Comparison of ENCODE assay signal across 9 cellular contexts in genomic region chr7:19747740-19748339, GRCh38. TPM values are rescaled to one million over a fixed set of nuclear protein-coding genes. Genes with fewer than 3 reads are reported as not detected.
DNase-seq lines count a peak whose midpoint lies in the region; ATAC-seq and TF ChIP-seq lines count a peak whose summit lies in the region.
"Had no signal": no experiment of that assay in that cellular context is flagged by ENCODE, and none has a peak within 500 bp of the region (broad histone marks: within the 10 kb centered on the region; RNA-seq: fewer than 3 reads in every experiment).

No MANE protein-coding gene starts in this region.

- H3K27me3 ChIP-seq in heart right ventricle (peaks cover 0 to 9% (median 0%) of the 10 kb centered on the region in 7 donors), MM.1S (replicated peaks; ENCODE audit: insufficient read depth, low read length) (no peaks in the 10 kb centered on the region), gastroesophageal sphincter (no peaks in the 10 kb centered on the region)

- H4K20me1 ChIP-seq in MM.1S (ENCODE audit: insufficient read depth, low read length) = no peaks in the 10 kb centered on the region

- H3K9me2 ChIP-seq in MM.1S (replicated peaks; ENCODE audit: insufficient read depth, low read length) = no peaks in the 10 kb centered on the region

- no peaks in the 10 kb centered on the region for H3K27me3 Mint-ChIP-seq in type B pancreatic cell

- no peak overlapping the region for H3K4me3 ChIP-seq in heart right ventricle
- no peak overlapping the region for H3K4me3 ChIP-seq in MM.1S (ENCODE audit: low read length)
- H3K4me3 ChIP-seq in SK-N-MC = no peak overlapping the region
- H3K4me3 ChIP-seq in gastroesophageal sphincter = no peak overlapping the region

- ATAC-seq in heart right ventricle = no peak
- ATAC-seq in left ventricle myocardium superior = no peak
- no peak for ATAC-seq in gastroesophageal sphincter

- no peaks in the 10 kb centered on the region for H3K79me2 ChIP-seq in MM.1S (ENCODE audit: low read length)

- DNase-seq in heart right ventricle (no peak), left ventricle myocardium superior (no peak), MM.1S (peak; percentile 53), SK-N-MC (ENCODE audit: low read depth, low spot score) (peak; percentile 37), type B pancreatic cell (ENCODE audit: extremely low spot score, unreplicated experiment) (no peak), cerebellum (ENCODE audit: low spot score) (no peak)
- DNase-seq in stimulated activated CD4-positive, alpha-beta T cell treated with anti-CD3 and anti-CD28 coated beads, Interleukin-4, amount 100 ng/mL, for 24 hours = no peak

- no peak for TF ChIP-seq POLR2A in gastroesophageal sphincter (IDR thresholded peaks at IDR 0.05)

- H3K4me3 Mint-ChIP-seq in type B pancreatic cell = no peak overlapping the region
- H3K4me3 Mint-ChIP-seq: central memory CD8-positive, alpha-beta T cell had no signal

- H3K9me3 Mint-ChIP-seq in type B pancreatic cell = no peaks in the 10 kb centered on the region
- H3K9me3 Mint-ChIP-seq: central memory CD8-positive, alpha-beta T cell had no signal

- H3K36me3 ChIP-seq in heart right ventricle = no peaks in the 10 kb centered on the region
- no peaks in the 10 kb centered on the region for H3K36me3 ChIP-seq in MM.1S (replicated peaks; ENCODE audit: insufficient read depth, low read length)
- H3K36me3 ChIP-seq in SK-N-MC (ENCODE audit: insufficient read depth, low read length) = no peaks in the 10 kb centered on the region
- no peaks in the 10 kb centered on the region for H3K36me3 ChIP-seq in gastroesophageal sphincter

- TF ChIP-seq CTCF in heart right ventricle (IDR thresholded peaks at IDR 0.05) (peak; percentile 21 to 61 (median 54)), MM.1S (IDR thresholded peaks at IDR 0.05; ENCODE audit: low read length) (peak; percentile 63), gastroesophageal sphincter (IDR thresholded peaks at IDR 0.05) (peak; percentile 36 to 62 (median 50)), type B pancreatic cell (conservative IDR thresholded peaks at IDR 0.05) (peak; percentile 87)

- H3K9me3 ChIP-seq in heart right ventricle (no peaks in the 10 kb centered on the region), MM.1S (replicated peaks; ENCODE audit: insufficient read depth, low read length) (no peaks in the 10 kb centered on the region), SK-N-MC (ENCODE audit: low read depth, low read length) (no peaks in the 10 kb centered on the region), gastroesophageal sphincter (no peaks in the 10 kb centered on the region)

- no peak overlapping the region for H3K27ac ChIP-seq in heart right ventricle
- H3K27ac ChIP-seq in MM.1S (ENCODE audit: low read length) = no peak overlapping the region
- no peak overlapping the region for H3K27ac ChIP-seq in SK-N-MC
- no peak overlapping the region for H3K27ac ChIP-seq in gastroesophageal sphincter

- H3K9ac ChIP-seq in MM.1S (ENCODE audit: low read length) (no peak overlapping the region), SK-N-MC (ENCODE audit: insufficient read length) (no peak overlapping the region)

- H3K4me1 ChIP-seq in heart right ventricle = no peaks in the 10 kb centered on the region
- no peaks in the 10 kb centered on the region for H3K4me1 ChIP-seq in MM.1S (ENCODE audit: low read length)
- no peaks in the 10 kb centered on the region for H3K4me1 ChIP-seq in gastroesophageal sphincter

- no peak overlapping the region for H2AFZ ChIP-seq in MM.1S (ENCODE audit: low read length)

- no peaks in the 10 kb centered on the region for H3K4me1 Mint-ChIP-seq in type B pancreatic cell (ENCODE audit: unreplicated experiment)
- H3K4me1 Mint-ChIP-seq: central memory CD8-positive, alpha-beta T cell had no signal

- intact Hi-C loops in heart right ventricle (cut with DNase I) (loop anchor here in 2 of 10 donors (5.0 to 10.0 kb wide), 2 partner anchors 849 to 857 kb away; no protein-coding TSS in a partner anchor), left ventricle myocardium superior (cut with micrococcal nuclease) (loop anchor here (10.0 kb wide), 1 partner anchor 847 kb away; no protein-coding TSS in a partner anchor)

- WGBS in heart right ventricle, 2 donors = 32 to 35% methylated on average over 4 of the region's 4 CpGs
- WGBS in gastroesophageal sphincter (ENCODE audit: low coverage in 1 of 2), 2 donors = 10 to 31% methylated on average over 3 to 4 of the region's 4 CpGs

- no peaks in the 10 kb centered on the region for H3F3A ChIP-seq in MM.1S (ENCODE audit: insufficient read depth, low read length)

- no peak overlapping the region for H3K27ac Mint-ChIP-seq in type B pancreatic cell

- H3K36me3 Mint-ChIP-seq in type B pancreatic cell = no peaks in the 10 kb centered on the region

- H3K4me2 ChIP-seq in MM.1S (ENCODE audit: low read depth, low read length) = no peak overlapping the region

- TF ChIP-seq EP300 in gastroesophageal sphincter (IDR thresholded peaks at IDR 0.05) = no peak

RNA-seq across cellular contexts. Expression of gene TMEM196, which starts 25.6 kb away (rescaled TPM):
- total RNA-seq in heart right ventricle = not detected
- polyA plus RNA-seq in heart right ventricle = not detected
- total RNA-seq in left ventricle myocardium superior = not detected
- total RNA-seq in gastroesophageal sphincter = under 1 TPM in 1 of 4 donors, not detected in 3; 0.22 TPM
- 0.68 and 1.5 TPM in 2 replicates for total RNA-seq in type B pancreatic cell (ENCODE audit: low replicate concordance)
- total RNA-seq in cerebellum = 12.9 TPM

RNA-seq across cellular contexts. Expression of gene POLR1F, which starts 39.0 kb away (rescaled TPM):
- 10 to 100 TPM in 3 of 10 donors, 1 to 10 TPM in 7; 6.9 to 10.9 (median 8.7) TPM for total RNA-seq in heart right ventricle
- 1 to 10 TPM; 5.1 to 6.5 TPM for polyA plus RNA-seq in heart right ventricle
- total RNA-seq in left ventricle myocardium superior = 7.7 TPM
- 10 to 100 TPM; 12.8 to 35.4 (median 20.4) TPM for total RNA-seq in gastroesophageal sphincter
- 11.9 and 14.7 TPM in 2 replicates for total RNA-seq in type B pancreatic cell (ENCODE audit: low replicate concordance)
- 9.3 TPM for total RNA-seq in cerebellum

Comparison
In these comparisons a context has a peak if more than half of its experiments do, and no peak if none do; other contexts are left out.
1. DNase-seq: peak in MM.1S (single experiment) and SK-N-MC (single experiment); none in heart right ventricle (0 of 2), left ventricle myocardium superior (single experiment), type B pancreatic cell (single experiment), stimulated activated CD4-positive, alpha-beta T cell treated with anti-CD3 and anti-CD28 coated beads, Interleukin-4, amount 100 ng/mL, for 24 hours (single experiment) and cerebellum (single experiment).
2. Peak in every context shown above with its lines, with median percentiles within 50 percentile points of each other: CTCF ChIP-seq.